9 cellular contexts compared by ENCODE assay signal in genomic region chr2:68411397-68412126, GRCh38. TPM values are rescaled to one million over a fixed set of nuclear protein-coding genes. Genes with fewer than 3 reads are reported as not detected.
A peak's percentile ranks its signal among the peaks of the same experiment; 100 is the strongest.
DNase-seq lines count a peak whose midpoint lies in the region; ATAC-seq, FAIRE-seq and TF ChIP-seq lines count a peak whose summit lies in the region.
"Had no signal": no experiment of that assay in that cellular context is flagged by ENCODE, and none has a peak within 500 bp of the region (broad histone marks: within the 10 kb centered on the region; RNA-seq: fewer than 3 reads in every experiment).

No MANE protein-coding gene starts in this region.

- WGBS in HepG2 (ENCODE audit: low lambda C conversion rate) = 17% methylated on average over 4 of the region's 4 CpGs

- no peaks in the 10 kb centered on the region for H3K36me3 ChIP-seq in HepG2 (replicated peaks in 1 of 2; ENCODE audit: control insufficient read depth in 1 of 2, insufficient read depth in 2 of 2, low read length in 2 of 2)

- peak overlapping the region; percentile 32 for H3K4me3 ChIP-seq in NB4 (ENCODE audit: low read depth, low read length)
- H3K4me3 ChIP-seq in HepG2 (replicated peaks in 1 of 3; ENCODE audit: insufficient read depth in 1 of 3, low read depth in 2 of 3, low read length in 3 of 3) = no peak overlapping the region

- TF ChIP-seq CTCF in NB4 (IDR thresholded peaks at IDR 0.05; ENCODE audit: low read depth, low read length) (no peak), HepG2 (CRISPR knock-in tag; IDR thresholded peaks at IDR 0.05) (no peak)

- H3K9ac ChIP-seq in HepG2 (ENCODE audit: insufficient read depth, low read depth, low read length) = no peak overlapping the region

- POLR2A ChIA-PET in HepG2 (lab: Yijun Ruan, JAX) = no interaction called here

- no peaks in the 10 kb centered on the region for H3K4me1 ChIP-seq in HepG2 (ENCODE audit: insufficient read depth, low read length)

- TF ChIP-seq EP300 in HepG2 (IDR thresholded peaks at IDR 0.05; ENCODE audit: low read depth in 2 of 2, low read length in 2 of 2) (no peak), HepG2 (CRISPR knock-in tag; IDR thresholded peaks at IDR 0.05; ENCODE audit: borderline replicate concordance) (no peak)

- no peaks in the 10 kb centered on the region for H3K9me3 ChIP-seq in HepG2 (ENCODE audit: low read length)

- ATAC-seq in Right ventricle myocardium inferior (peak; percentile 39), HG02943 (IDR thresholded peaks at IDR 0.05; ENCODE audit: low read depth, unreplicated experiment) (peak; percentile 85), HepG2 (no peak)
- ATAC-seq in stimulated activated naive B cell treated with anti-CD40 and anti-IgM and Interleukin-4, amounts not matched to agents 10 μg/mL and 1 μg/mL and 100 μg/mL, for 72 hours (replicated peaks) = peak; percentile 99

- TF ChIP-seq POLR2A in NB4 (IDR thresholded peaks at IDR 0.05; ENCODE audit: extremely low read depth, insufficient read length) (no peak), HepG2 (IDR thresholded peaks at IDR 0.05; ENCODE audit: insufficient read depth in 1 of 2, low read depth in 2 of 2, low read length in 2 of 2) (no peak)

- peak overlapping the region; percentile 15 for H3K27ac Mint-ChIP-seq in stimulated activated naive B cell treated with anti-CD40 and anti-IgM and Interleukin-4, amounts not matched to agents 10 μg/mL and 1 μg/mL and 100 μg/mL, for 72 hours

- DNase-seq in Right ventricle myocardium inferior (ENCODE audit: missing footprints) (no peak), cardiac septum (ENCODE audit: low spot score) (no peak), NB4 (ENCODE audit: low read depth) (peak; percentile 97), HepG2 (ENCODE audit: low spot score) (no peak), DMS114 treated with DMSO at 0.1 percent for 48 hours (lab: John Stamatoyannopoulos, UW; ENCODE audit: unreplicated experiment) (no peak), DMS79 (lab: John Stamatoyannopoulos, UW) (no peak)
- no peak for DNase-seq in stimulated activated naive B cell treated with anti-CD40 and anti-IgM and Interleukin-4, amounts not matched to agents 10 μg/mL and 1 μg/mL and 100 μg/mL, for 72 hours
- DNase-seq: H7 had no signal

- no peak overlapping the region for H2AFZ ChIP-seq in HepG2 (ENCODE audit: low read length)

- H3K27me3 Mint-ChIP-seq in stimulated activated naive B cell treated with anti-CD40 and anti-IgM and Interleukin-4, amounts not matched to agents 10 μg/mL and 1 μg/mL and 100 μg/mL, for 72 hours = no peaks in the 10 kb centered on the region

- CTCF ChIA-PET in HepG2 (lab: Yijun Ruan, JAX; ENCODE audit: low intra/inter-chr PET ratio, low total read pairs) = no interaction called here

- peaks cover 0 to 7% of the 10 kb centered on the region in 2 experiments; a peak in 1 of 5 replicates for H3K27me3 ChIP-seq in HepG2 (ENCODE audit: control insufficient read depth in 1 of 2, insufficient read depth in 2 of 2, low read length in 2 of 2)

- no peak for FAIRE-seq in HepG2 (lab: Jason Lieb, UNC)

- peaks cover 8 to 20% of the 10 kb centered on the region in 2 donors for H3K36me3 Mint-ChIP-seq in stimulated activated naive B cell treated with anti-CD40 and anti-IgM and Interleukin-4, amounts not matched to agents 10 μg/mL and 1 μg/mL and 100 μg/mL, for 72 hours

- H3K4me2 ChIP-seq in HepG2 (ENCODE audit: low read depth, low read length) = no peak overlapping the region

- intact Hi-C loops in Right ventricle myocardium inferior (cut with DNase I) (no loop called here), cardiac septum (cut with DNase I) (no loop called here), HepG2 (cut with micrococcal nuclease; ENCODE audit: unreplicated experiment) (no loop called here)

- in situ Hi-C loops in HepG2 (cut with HindIII; ENCODE audit: extremely low pct_ligation_motif_present, low pct_unique_long_range_greater_than_20kb) = no loop called here

- no peaks in the 10 kb centered on the region for H3K79me2 ChIP-seq in HepG2 (ENCODE audit: insufficient read depth, low read length)

- peaks cover 42 to 68% of the 10 kb centered on the region in 2 donors for H3K4me1 Mint-ChIP-seq in stimulated activated naive B cell treated with anti-CD40 and anti-IgM and Interleukin-4, amounts not matched to agents 10 μg/mL and 1 μg/mL and 100 μg/mL, for 72 hours

- H3K9me3 Mint-ChIP-seq in stimulated activated naive B cell treated with anti-CD40 and anti-IgM and Interleukin-4, amounts not matched to agents 10 μg/mL and 1 μg/mL and 100 μg/mL, for 72 hours = peaks cover 8 to 11% of the 10 kb centered on the region in 2 donors

- no TSS peak for BruUV-seq in HepG2 (replicated peaks; lab: Mats Ljungman, UMichigan)

- no peak for TF ChIP-seq RAD21 in HepG2 (CRISPR knock-in tag; IDR thresholded peaks at IDR 0.05)

- H3K27ac ChIP-seq in HepG2 (ENCODE audit: extremely low read length, insufficient read depth, low read length) = no peak overlapping the region

- H4K20me1 ChIP-seq in HepG2 (ENCODE audit: insufficient read depth, low read length) = no peaks in the 10 kb centered on the region

- peak overlapping the region; percentile 62 to 66 for H3K4me3 Mint-ChIP-seq in stimulated activated naive B cell treated with anti-CD40 and anti-IgM and Interleukin-4, amounts not matched to agents 10 μg/mL and 1 μg/mL and 100 μg/mL, for 72 hours

RNA-seq across cellular contexts. Expression of gene PLEK, which starts 46.5 kb away (rescaled TPM):
- total RNA-seq in Right ventricle myocardium inferior (7.2 TPM), cardiac septum (3.7 TPM), HepG2 (2016; rRNA removed; fragmentation: Illumina TruSeq; extraction: Trizol) (not detected in 2 replicates)
- not detected in 2 replicates for total RNA-seq in HepG2 (2016; cell fraction: cytosol; rRNA removed; fragmentation: Illumina TruSeq; extraction: Trizol; ENCODE audit: low read depth)
- not detected in 2 replicates for total RNA-seq in HepG2 (2016; cell fraction: insoluble cytoplasmic fraction; rRNA removed; fragmentation: Illumina TruSeq; extraction: Trizol)
- not detected in 2 replicates for total RNA-seq in HepG2 (2016; cell fraction: membrane; rRNA removed; fragmentation: Illumina TruSeq; extraction: Trizol)
- not detected in 2 replicates for total RNA-seq in HepG2 (2016; cell fraction: nucleus; rRNA removed; fragmentation: Illumina TruSeq; extraction: Trizol)
- polyA plus RNA-seq in HepG2 (2011; rRNA removed) = 0.05 TPM in 1 of 2 replicates, not detected in the other
- 0.04 TPM in 2 replicates for polyA plus RNA-seq in HepG2 (2011; cell fraction: cytosol; rRNA removed)
- 0.12 TPM in 1 of 2 replicates, not detected in the other for polyA plus RNA-seq in HepG2 (2011; cell fraction: nucleus; rRNA removed)
- not detected in 2 replicates for polyA plus RNA-seq in HepG2 (2012)
- not detected in 2 replicates for polyA plus RNA-seq in HepG2 (2016; cell fraction: cytosol; fragmentation: Illumina TruSeq; extraction: Trizol; ENCODE audit: low read depth)
- not detected in 2 replicates for polyA plus RNA-seq in HepG2 (2016; cell fraction: insoluble cytoplasmic fraction; fragmentation: Illumina TruSeq; extraction: Trizol; ENCODE audit: low read depth)
- polyA plus RNA-seq in HepG2 (2016; cell fraction: membrane; fragmentation: Illumina TruSeq; extraction: Trizol; ENCODE audit: low read depth) = not detected in 2 replicates
- not detected in 2 replicates for polyA plus RNA-seq in HepG2 (2016; cell fraction: nucleus; fragmentation: Illumina TruSeq; extraction: Trizol; ENCODE audit: insufficient read depth, low read depth)
- 0.21 TPM in 1 of 2 replicates, not detected in the other for polyA minus RNA-seq in HepG2 (2011; rRNA and poly(A)+ RNA removed; ENCODE audit: low replicate concordance)
- not detected in 2 replicates for polyA minus RNA-seq in HepG2 (2011; cell fraction: cytosol; rRNA and poly(A)+ RNA removed)
- not detected in 2 replicates for polyA minus RNA-seq in HepG2 (2011; cell fraction: nucleus; rRNA and poly(A)+ RNA removed)
- total RNA-seq: H7 had no signal

RNA-seq across cellular contexts. Expression of gene FBXO48, which starts 55.5 kb away (rescaled TPM):
- total RNA-seq in Right ventricle myocardium inferior (1.1 TPM), cardiac septum (0.92 TPM), HepG2 (2016; rRNA removed; fragmentation: Illumina TruSeq; extraction: Trizol) (0.42 and 0.59 TPM in 2 replicates)
- total RNA-seq in HepG2 (2016; cell fraction: cytosol; rRNA removed; fragmentation: Illumina TruSeq; extraction: Trizol; ENCODE audit: low read depth) = 0.18 and 0.20 TPM in 2 replicates
- total RNA-seq in HepG2 (2016; cell fraction: insoluble cytoplasmic fraction; rRNA removed; fragmentation: Illumina TruSeq; extraction: Trizol) = 0.41 and 0.59 TPM in 2 replicates
- 0.41 and 0.56 TPM in 2 replicates for total RNA-seq in HepG2 (2016; cell fraction: membrane; rRNA removed; fragmentation: Illumina TruSeq; extraction: Trizol)
- total RNA-seq in HepG2 (2016; cell fraction: nucleus; rRNA removed; fragmentation: Illumina TruSeq; extraction: Trizol) = 0.56 and 0.69 TPM in 2 replicates
- polyA plus RNA-seq in HepG2 (2011; rRNA removed) = 0.86 and 1.1 TPM in 2 replicates
- 0.32 and 0.64 TPM in 2 replicates for polyA plus RNA-seq in HepG2 (2011; cell fraction: cytosol; rRNA removed)
- polyA plus RNA-seq in HepG2 (2011; cell fraction: nucleus; rRNA removed) = 0.53 and 0.93 TPM in 2 replicates
- polyA plus RNA-seq in HepG2 (2012) = 0.45 and 0.62 TPM in 2 replicates
- polyA plus RNA-seq in HepG2 (2016; cell fraction: cytosol; fragmentation: Illumina TruSeq; extraction: Trizol; ENCODE audit: low read depth) = 0.22 and 0.27 TPM in 2 replicates
- 0.68 and 0.71 TPM in 2 replicates for polyA plus RNA-seq in HepG2 (2016; cell fraction: insoluble cytoplasmic fraction; fragmentation: Illumina TruSeq; extraction: Trizol; ENCODE audit: low read depth)
- 0.33 and 0.52 TPM in 2 replicates for polyA plus RNA-seq in HepG2 (2016; cell fraction: membrane; fragmentation: Illumina TruSeq; extraction: Trizol; ENCODE audit: low read depth)
- 1.5 and 1.6 TPM in 2 replicates for polyA plus RNA-seq in HepG2 (2016; cell fraction: nucleus; fragmentation: Illumina TruSeq; extraction: Trizol; ENCODE audit: insufficient read depth, low read depth)
- 0.28 and 0.68 TPM in 2 replicates for polyA minus RNA-seq in HepG2 (2011; rRNA and poly(A)+ RNA removed; ENCODE audit: low replicate concordance)
- 0.44 and 0.49 TPM in 2 replicates for polyA minus RNA-seq in HepG2 (2011; cell fraction: cytosol; rRNA and poly(A)+ RNA removed)
- 1.5 and 1.6 TPM in 2 replicates for polyA minus RNA-seq in HepG2 (2011; cell fraction: nucleus; rRNA and poly(A)+ RNA removed)

RNA-seq across cellular contexts. Expression of gene APLF, which starts 55.8 kb away (rescaled TPM):
- total RNA-seq in Right ventricle myocardium inferior = 3.8 TPM
- 6.5 TPM for total RNA-seq in cardiac septum
- 2.0 and 2.2 TPM in 2 replicates for total RNA-seq in HepG2 (2016; rRNA removed; fragmentation: Illumina TruSeq; extraction: Trizol)
- 13.5 and 14.5 TPM in 2 replicates for total RNA-seq in HepG2 (2016; cell fraction: cytosol; rRNA removed; fragmentation: Illumina TruSeq; extraction: Trizol; ENCODE audit: low read depth)
- 1.7 and 2.3 TPM in 2 replicates for total RNA-seq in HepG2 (2016; cell fraction: insoluble cytoplasmic fraction; rRNA removed; fragmentation: Illumina TruSeq; extraction: Trizol)
- total RNA-seq in HepG2 (2016; cell fraction: membrane; rRNA removed; fragmentation: Illumina TruSeq; extraction: Trizol) = 7.8 and 9.4 TPM in 2 replicates
- 2.2 and 2.3 TPM in 2 replicates for total RNA-seq in HepG2 (2016; cell fraction: nucleus; rRNA removed; fragmentation: Illumina TruSeq; extraction: Trizol)
- polyA plus RNA-seq in HepG2 (2011; rRNA removed) = 0.45 and 0.57 TPM in 2 replicates
- polyA plus RNA-seq in HepG2 (2011; cell fraction: cytosol; rRNA removed) = 0.24 and 0.33 TPM in 2 replicates
- polyA plus RNA-seq in HepG2 (2011; cell fraction: nucleus; rRNA removed) = 0.34 and 0.47 TPM in 2 replicates
- polyA plus RNA-seq in HepG2 (2012) = 0.60 and 0.76 TPM in 2 replicates
- polyA plus RNA-seq in HepG2 (2016; cell fraction: cytosol; fragmentation: Illumina TruSeq; extraction: Trizol; ENCODE audit: low read depth) = 0.14 and 0.24 TPM in 2 replicates
- 1.5 and 2.1 TPM in 2 replicates for polyA plus RNA-seq in HepG2 (2016; cell fraction: insoluble cytoplasmic fraction; fragmentation: Illumina TruSeq; extraction: Trizol; ENCODE audit: low read depth)
- 0.31 and 0.42 TPM in 2 replicates for polyA plus RNA-seq in HepG2 (2016; cell fraction: membrane; fragmentation: Illumina TruSeq; extraction: Trizol; ENCODE audit: low read depth)
- polyA plus RNA-seq in HepG2 (2016; cell fraction: nucleus; fragmentation: Illumina TruSeq; extraction: Trizol; ENCODE audit: insufficient read depth, low read depth) = 1.4 and 1.7 TPM in 2 replicates
- 0.05 and 0.44 TPM in 2 replicates for polyA minus RNA-seq in HepG2 (2011; rRNA and poly(A)+ RNA removed; ENCODE audit: low replicate concordance)
- polyA minus RNA-seq in HepG2 (2011; cell fraction: cytosol; rRNA and poly(A)+ RNA removed) = 0.79 and 2.0 TPM in 2 replicates
- 3.0 and 4.1 TPM in 2 replicates for polyA minus RNA-seq in HepG2 (2011; cell fraction: nucleus; rRNA and poly(A)+ RNA removed)
